In the genomic region with DNA sequence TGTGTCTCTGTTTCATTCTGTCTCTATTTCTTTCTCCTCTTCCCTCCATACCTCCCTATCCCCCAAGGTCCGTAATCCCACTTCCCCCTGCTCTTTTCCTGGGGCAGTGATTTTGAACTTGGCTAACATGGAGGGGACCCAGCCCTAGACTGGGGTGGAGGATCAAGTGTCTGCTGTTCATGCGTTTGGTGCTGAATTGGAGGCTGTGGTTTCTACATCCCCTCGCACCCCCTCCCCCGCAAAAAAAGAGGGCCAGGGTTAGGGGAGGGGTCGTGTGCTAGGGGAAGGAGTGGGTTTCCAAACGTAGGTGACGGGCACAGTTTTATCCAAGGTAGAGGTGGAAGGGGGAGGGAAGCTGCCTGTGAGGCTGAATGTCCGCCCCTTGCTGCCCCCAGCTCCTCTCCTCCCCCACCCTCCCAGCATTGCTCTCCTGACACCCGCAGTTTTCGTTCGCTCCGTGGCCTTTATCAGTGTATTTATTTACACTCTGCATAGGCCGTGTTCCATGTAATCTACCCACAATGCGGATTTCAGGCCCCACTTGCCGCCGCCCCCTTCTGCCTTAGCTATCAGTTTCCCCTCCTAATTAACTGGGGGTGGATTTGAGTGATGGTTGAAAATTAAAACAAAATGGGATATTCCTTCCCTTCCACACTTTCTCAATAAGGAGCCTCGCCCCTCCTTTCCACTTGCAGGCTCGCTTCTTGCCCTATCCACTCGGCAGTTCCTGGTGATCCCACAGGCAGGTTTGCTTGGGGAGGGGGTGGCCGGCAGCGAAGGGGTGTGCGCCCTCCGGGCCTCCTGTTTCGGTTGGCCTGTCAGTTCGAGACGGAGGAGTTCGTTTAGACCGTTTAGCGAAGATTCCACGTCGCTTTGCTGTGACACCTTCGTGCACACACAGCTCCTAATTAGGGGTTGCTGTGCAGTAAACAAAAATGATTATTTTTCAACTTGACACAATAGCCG, we compare ENCODE assay signal across 9 cellular contexts. TPM values are rescaled to one million over a fixed set of nuclear protein-coding genes. Genes with fewer than 3 reads are reported as not detected.
DNase-seq lines count a peak whose midpoint lies in the region; ATAC-seq and TF ChIP-seq lines count a peak whose summit lies in the region.
"Had no signal": no experiment of that assay in that cellular context is flagged by ENCODE, and none has a peak within 500 bp of the region (broad histone marks: within the 10 kb centered on the region; RNA-seq: fewer than 3 reads in every experiment).

No MANE protein-coding gene starts in this region.

- no peak for ATAC-seq in HG02588 (IDR thresholded peaks at IDR 0.05; ENCODE audit: unreplicated experiment)

- H3K36me3 ChIP-seq in HUES6 (ENCODE audit: control insufficient read depth, insufficient read depth, low read length) (no peaks in the 10 kb centered on the region), colonic mucosa (no peaks in the 10 kb centered on the region)

- H3K9ac ChIP-seq in HUES6 (ENCODE audit: low read length) (no peak overlapping the region), colonic mucosa (ENCODE audit: low read depth in 2 of 2, low read length in 2 of 2) (no peak overlapping the region)
- H3K9ac ChIP-seq: GM23248 had no signal

- peak overlapping the region; percentile 88 for H3K4me3 ChIP-seq in HUES6 (ENCODE audit: low read depth, low read length)
- peak overlapping the region; percentile 8 for H3K4me3 ChIP-seq in colonic mucosa
- H3K4me3 ChIP-seq: GM23248 had no signal

- TF ChIP-seq CTCF in colonic mucosa (IDR thresholded peaks at IDR 0.05): no peak

- DNase-seq in NCI-H2171 treated with DMSO at 0.1 percent for 48 hours (lab: John Stamatoyannopoulos, UW) (peak; percentile 64), NCI-H2171 (lab: John Stamatoyannopoulos, UW) (no peak), colonic mucosa (no peak), occipital lobe (lab: John Stamatoyannopoulos, UW) (peak; percentile 49), NCI-H187 (lab: John Stamatoyannopoulos, UW) (no peak)
- no peak for DNase-seq in activated effector memory CD4-positive, alpha-beta T cell treated with anti-CD3 and anti-CD28 coated beads, Interleukin-2, amount 50 U/mL, for 16 hours
- DNase-seq: GM23248 had no signal

- H3K9me3 ChIP-seq in HUES6 (ENCODE audit: control insufficient read depth, insufficient read depth, low read depth, low read length): no peaks in the 10 kb centered on the region
- H3K9me3 ChIP-seq in colonic mucosa: no peaks in the 10 kb centered on the region

- H3K27me3 ChIP-seq in HUES6 (ENCODE audit: control insufficient read depth, insufficient read depth, low read length) (peaks cover 50% of the 10 kb centered on the region), colonic mucosa (peaks cover 39% of the 10 kb centered on the region)

- intact Hi-C loops in colonic mucosa (cut with DNase I): no loop called here

- H3K4me1 ChIP-seq in HUES6 (ENCODE audit: control insufficient read depth, insufficient read depth, low read length) (peaks cover 41% of the 10 kb centered on the region), colonic mucosa (peaks cover 5% of the 10 kb centered on the region)

- H3K27ac ChIP-seq in HUES6 (ENCODE audit: low read depth, low read length) (no peak overlapping the region), colonic mucosa (no peak overlapping the region)
- H3K27ac ChIP-seq: GM23248 had no signal

RNA-seq across cellular contexts. Expression of a gene that starts 2.0 kb away (rescaled TPM):
- 10 to 100 TPM in 1 of 2 donors, 1 to 10 TPM in 1; 1.7 to 10.8 TPM for total RNA-seq in colonic mucosa
- 48.0 TPM for total RNA-seq in occipital lobe

Comparison
In these comparisons a context has a peak if more than half of its experiments do, and no peak if none do; other contexts are left out.
1. DNase-seq: peak in NCI-H2171 treated with DMSO at 0.1 percent for 48 hours (single experiment) and occipital lobe (single experiment); none in NCI-H2171 (single experiment), colonic mucosa (single experiment), activated effector memory CD4-positive, alpha-beta T cell treated with anti-CD3 and anti-CD28 coated beads, Interleukin-2, amount 50 U/mL, for 16 hours (single experiment) and NCI-H187 (0 of 2).